In the genomic region with DNA sequence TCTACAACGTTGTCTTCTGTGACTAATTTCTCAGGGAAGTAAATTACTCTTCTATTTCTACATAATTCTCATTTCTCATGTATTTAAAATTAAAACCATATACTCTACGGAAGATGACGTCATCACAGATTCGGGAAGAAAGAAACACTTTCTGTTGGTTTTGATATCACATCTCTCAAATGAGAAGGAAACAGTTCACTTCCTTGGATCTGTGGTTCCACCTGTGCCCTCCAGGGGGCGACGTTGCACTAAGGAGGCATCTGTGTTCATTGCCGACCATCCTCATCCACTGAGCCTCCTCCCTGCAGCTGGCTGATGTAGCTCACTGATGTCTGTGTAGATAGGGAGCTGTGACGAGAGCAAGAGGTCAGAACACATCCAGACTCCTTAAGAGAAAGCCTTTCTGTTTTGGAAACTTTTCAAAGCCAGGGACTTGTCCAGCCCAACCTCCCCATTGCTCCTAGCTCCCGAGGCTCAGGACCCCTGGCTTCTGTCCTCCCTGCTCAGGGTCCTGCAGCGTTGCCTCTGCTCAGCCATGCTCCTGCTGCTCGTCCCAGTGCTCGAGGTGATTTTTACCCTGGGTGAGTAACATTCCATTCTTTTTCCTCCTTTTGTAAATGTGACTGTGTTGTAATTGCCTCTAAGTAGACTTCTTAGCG, we compare ENCODE assay signal across 8 cellular contexts.
A peak's percentile ranks its signal among the peaks of the same experiment; 100 is the strongest.
DNase-seq lines count a peak whose midpoint lies in the region; ATAC-seq and TF ChIP-seq lines count a peak whose summit lies in the region.

No MANE protein-coding gene starts in this region.

- POLR2A ChIA-PET in CD8-positive, alpha-beta T cell (lab: Charles Lee): interaction anchor here (1.4 kb wide), 1 partner anchor 710 kb away, joined by 4 read pairs; no protein-coding TSS in a partner anchor
- POLR2A ChIA-PET in HEK293 (lab: Yijun Ruan, JAX): no interaction called here

- H3K9me3 ChIP-seq in CD8-positive, alpha-beta T cell (ENCODE audit: low read length): no peaks in the 10 kb centered on the region
- no peaks in the 10 kb centered on the region for H3K9me3 ChIP-seq in HEK293 (ENCODE audit: control insufficient read depth, insufficient read depth, low read depth, low read length)

- no peaks in the 10 kb centered on the region for H3K27me3 ChIP-seq in CD8-positive, alpha-beta T cell (ENCODE audit: insufficient read depth, low read length)

- H3K4me3 Mint-ChIP-seq in CD8-positive, alpha-beta T cell: peak overlapping the region; percentile 86
- H3K4me3 Mint-ChIP-seq in activated naive CD4-positive, alpha-beta T cell treated with anti-CD3 and anti-CD28 coated beads, Interleukin-2, amount 50 U/mL, for 24 hours: peak overlapping the region; percentile 91

- intact Hi-C loops in CD8-positive, alpha-beta T cell (cut with DNase I, micrococcal nuclease): loop anchor here (1.0 to 2.0 kb wide), 2 partner anchors 41 to 710 kb away; no protein-coding TSS in a partner anchor

- no peaks in the 10 kb centered on the region for H3K9me3 Mint-ChIP-seq in CD8-positive, alpha-beta T cell
- no peaks in the 10 kb centered on the region for H3K9me3 Mint-ChIP-seq in activated naive CD4-positive, alpha-beta T cell treated with anti-CD3 and anti-CD28 coated beads, Interleukin-2, amount 50 U/mL, for 24 hours

- peak; percentile 75 for TF ChIP-seq CTCF in CD8-positive, alpha-beta T cell (IDR thresholded peaks at IDR 0.05)
- TF ChIP-seq CTCF in HEK293 (tag by site-specific recombination; IDR thresholded peaks at IDR 0.05): peak; percentile 62; the same call in 1 of the 2 replicates

- peak; percentile 83 for ATAC-seq in CD8-positive, alpha-beta T cell
- ATAC-seq in SK-N-SH treated with all-trans-retinoic acid at 6 μM for 48 hours: peak; percentile 68; the same call in 2 of the 3 replicates
- no peak for ATAC-seq in HG03280 (IDR thresholded peaks at IDR 0.05; ENCODE audit: unreplicated experiment)

- H3K4me1 ChIP-seq in CD8-positive, alpha-beta T cell (ENCODE audit: insufficient read depth, low read length): no peaks in the 10 kb centered on the region
- no peaks in the 10 kb centered on the region for H3K4me1 ChIP-seq in HEK293 (ENCODE audit: control insufficient read depth, insufficient read depth, low read length)

- peak overlapping the region; percentile 87 for H3K27ac Mint-ChIP-seq in CD8-positive, alpha-beta T cell
- peak overlapping the region; percentile 80 for H3K27ac Mint-ChIP-seq in activated naive CD4-positive, alpha-beta T cell treated with anti-CD3 and anti-CD28 coated beads, Interleukin-2, amount 50 U/mL, for 24 hours

- peak overlapping the region; percentile 4 for H3K4me3 ChIP-seq in CD8-positive, alpha-beta T cell (ENCODE audit: low read depth, low read length)
- no peak overlapping the region for H3K4me3 ChIP-seq in HEK293 (ENCODE audit: low read depth, low read length)

- H3K4me1 Mint-ChIP-seq in CD8-positive, alpha-beta T cell (ENCODE audit: low read depth): peaks cover 7% of the 10 kb centered on the region
- H3K4me1 Mint-ChIP-seq in activated naive CD4-positive, alpha-beta T cell treated with anti-CD3 and anti-CD28 coated beads, Interleukin-2, amount 50 U/mL, for 24 hours: peaks cover 16% of the 10 kb centered on the region

- DNase-seq in CD8-positive, alpha-beta T cell: peak; percentile 32 to 78 (median 64)
- peak; percentile 9 to 17 for DNase-seq in lung microvascular endothelial cell (ENCODE audit: low read depth in 2 of 2)
- peak; percentile 38 for DNase-seq in stimulated activated CD8-positive, alpha-beta memory T cell treated with anti-CD3 and anti-CD28 coated beads, Interleukin-7, amount 100 ng/mL, for 24 hours (ENCODE audit: low read depth)
- DNase-seq in NCI-H1436 treated with DMSO at 0.1 percent for 48 hours (lab: John Stamatoyannopoulos, UW): no peak

- peaks cover 5% of the 10 kb centered on the region for H3K36me3 Mint-ChIP-seq in CD8-positive, alpha-beta T cell
- H3K36me3 Mint-ChIP-seq in activated naive CD4-positive, alpha-beta T cell treated with anti-CD3 and anti-CD28 coated beads, Interleukin-2, amount 50 U/mL, for 24 hours: no peaks in the 10 kb centered on the region

- peaks cover 18% of the 10 kb centered on the region for H3K27me3 Mint-ChIP-seq in CD8-positive, alpha-beta T cell (ENCODE audit: low read depth)
- peaks cover 11% of the 10 kb centered on the region for H3K27me3 Mint-ChIP-seq in activated naive CD4-positive, alpha-beta T cell treated with anti-CD3 and anti-CD28 coated beads, Interleukin-2, amount 50 U/mL, for 24 hours

- CTCF ChIA-PET in CD8-positive, alpha-beta T cell (lab: Charles Lee): interaction anchor here (0.8 to 2.8 kb wide), 7 partner anchors 10 to 54 kb away, joined by 3 to 12 read pairs (median 4); no protein-coding TSS in a partner anchor
- CTCF ChIA-PET in HEK293 (lab: Yijun Ruan, JAX): interaction anchor here (0.8 to 4.7 kb wide), 11 partner anchors 7 to 257 kb away, joined by 3 to 20 read pairs (median 5); no protein-coding TSS in a partner anchor

- peak overlapping the region; percentile 25 for H3K27ac ChIP-seq in CD8-positive, alpha-beta T cell (ENCODE audit: low read depth, low read length)
- no peak overlapping the region for H3K27ac ChIP-seq in HEK293 (ENCODE audit: extremely low read depth, low read depth, low read length)

- H3K36me3 ChIP-seq in CD8-positive, alpha-beta T cell (ENCODE audit: insufficient read depth, low read length): no peaks in the 10 kb centered on the region
- H3K36me3 ChIP-seq in HEK293 (ENCODE audit: control insufficient read depth in 2 of 2, insufficient read depth in 1 of 2, low read length in 2 of 2): no peaks in the 10 kb centered on the region

TF ChIP-seq in HEK293, 187 proteins besides CTCF, POLR2A, EP300 and RAD21 (continues in another document):
- TF ChIP-seq ZSCAN30 (tag by site-specific recombination; IDR thresholded peaks at IDR 0.05) (no peak), ZBTB48 (tag by site-specific recombination; IDR thresholded peaks at IDR 0.05) (0 out of 2 replicates have a peak, but pooled peaks have one; percentile 24), KLF16 (tag by site-specific recombination; IDR thresholded peaks at IDR 0.05) (0 out of 2 replicates have a peak, but pooled peaks have one; percentile 21), ZBTB20 (tag by site-specific recombination; IDR thresholded peaks at IDR 0.05) (peak; percentile 40; the same call in 1 of the 2 replicates), ZNF629 (tag by site-specific recombination; IDR thresholded peaks at IDR 0.05) (0 out of 2 replicates have a peak, but pooled peaks have one; percentile 34), ZNF24 (tag by site-specific recombination; IDR thresholded peaks at IDR 0.05) (0 out of 2 replicates have a peak, but pooled peaks have one; percentile 17), ZNF335 (tag by site-specific recombination; conservative IDR thresholded peaks at IDR 0.05) (peak; percentile 62), ZNF837 (tag by site-specific recombination; IDR thresholded peaks at IDR 0.05) (no peak), REPIN1 (tag by site-specific recombination; IDR thresholded peaks at IDR 0.05; ENCODE audit: low read depth) (no peak), TRIM28 (IDR thresholded peaks at IDR 0.05; ENCODE audit: borderline replicate concordance, low read length) (peak; percentile 66; the same call in 1 of the 2 replicates), ZNF473 (tag by site-specific recombination; IDR thresholded peaks at IDR 0.05) (no peak)
- TF ChIP-seq, protein P1, sequence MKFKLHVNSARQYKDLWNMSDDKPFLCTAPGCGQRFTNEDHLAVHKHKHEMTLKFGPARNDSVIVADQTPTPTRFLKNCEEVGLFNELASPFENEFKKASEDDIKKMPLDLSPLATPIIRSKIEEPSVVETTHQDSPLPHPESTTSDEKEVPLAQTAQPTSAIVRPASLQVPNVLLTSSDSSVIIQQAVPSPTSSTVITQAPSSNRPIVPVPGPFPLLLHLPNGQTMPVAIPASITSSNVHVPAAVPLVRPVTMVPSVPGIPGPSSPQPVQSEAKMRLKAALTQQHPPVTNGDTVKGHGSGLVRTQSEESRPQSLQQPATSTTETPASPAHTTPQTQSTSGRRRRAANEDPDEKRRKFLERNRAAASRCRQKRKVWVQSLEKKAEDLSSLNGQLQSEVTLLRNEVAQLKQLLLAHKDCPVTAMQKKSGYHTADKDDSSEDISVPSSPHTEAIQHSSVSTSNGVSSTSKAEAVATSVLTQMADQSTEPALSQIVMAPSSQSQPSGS (tag by site-specific recombination; IDR thresholded peaks at IDR 0.05; ENCODE audit: low read depth): peak; percentile 97

TF ChIP-seq in SK-N-SH treated with all-trans-retinoic acid at 6 μM for 48 hours, 23 proteins besides CTCF, POLR2A, EP300 and RAD21:
- TF ChIP-seq ARNTL (CRISPR knock-in tag; IDR thresholded peaks at IDR 0.05; ENCODE audit: borderline replicate concordance, low read depth) (no peak), ZNF565 (CRISPR knock-in tag; conservative IDR thresholded peaks at IDR 0.05; ENCODE audit: low read depth) (no peak), PPARA (CRISPR knock-in tag; IDR thresholded peaks at IDR 0.05; ENCODE audit: borderline replicate concordance) (no peak), ZNF70 (CRISPR knock-in tag; IDR thresholded peaks at IDR 0.05) (no peak), OSR1 (CRISPR knock-in tag; IDR thresholded peaks at IDR 0.05) (no peak), ZNF8 (CRISPR knock-in tag; IDR thresholded peaks at IDR 0.05) (no peak), SNAI2 (CRISPR knock-in tag; IDR thresholded peaks at IDR 0.05) (no peak), RARB (CRISPR knock-in tag; IDR thresholded peaks at IDR 0.05) (no peak), ZC3H10 (CRISPR knock-in tag; IDR thresholded peaks at IDR 0.05) (no peak), ZFP30 (CRISPR knock-in tag; IDR thresholded peaks at IDR 0.05) (no peak), ISL1 (CRISPR knock-in tag; IDR thresholded peaks at IDR 0.05) (no peak), CSDC2 (CRISPR knock-in tag; IDR thresholded peaks at IDR 0.05) (no peak), TOX (CRISPR knock-in tag; IDR thresholded peaks at IDR 0.05; ENCODE audit: borderline replicate concordance) (no peak)
- TF ChIP-seq, protein P2, sequence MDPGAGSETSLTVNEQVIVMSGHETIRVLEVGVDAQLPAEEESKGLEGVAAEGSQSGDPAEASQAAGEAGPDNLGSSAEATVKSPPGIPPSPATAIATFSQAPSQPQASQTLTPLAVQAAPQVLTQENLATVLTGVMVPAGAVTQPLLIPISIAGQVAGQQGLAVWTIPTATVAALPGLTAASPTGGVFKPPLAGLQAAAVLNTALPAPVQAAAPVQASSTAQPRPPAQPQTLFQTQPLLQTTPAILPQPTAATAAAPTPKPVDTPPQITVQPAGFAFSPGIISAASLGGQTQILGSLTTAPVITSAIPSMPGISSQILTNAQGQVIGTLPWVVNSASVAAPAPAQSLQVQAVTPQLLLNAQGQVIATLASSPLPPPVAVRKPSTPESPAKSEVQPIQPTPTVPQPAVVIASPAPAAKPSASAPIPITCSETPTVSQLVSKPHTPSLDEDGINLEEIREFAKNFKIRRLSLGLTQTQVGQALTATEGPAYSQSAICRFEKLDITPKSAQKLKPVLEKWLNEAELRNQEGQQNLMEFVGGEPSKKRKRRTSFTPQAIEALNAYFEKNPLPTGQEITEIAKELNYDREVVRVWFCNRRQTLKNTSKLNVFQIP (CRISPR knock-in tag; IDR thresholded peaks at IDR 0.05; ENCODE audit: borderline replicate concordance, low read depth): no peak
